ENCODE assay signal across 7 cellular contexts in the genomic region with DNA sequence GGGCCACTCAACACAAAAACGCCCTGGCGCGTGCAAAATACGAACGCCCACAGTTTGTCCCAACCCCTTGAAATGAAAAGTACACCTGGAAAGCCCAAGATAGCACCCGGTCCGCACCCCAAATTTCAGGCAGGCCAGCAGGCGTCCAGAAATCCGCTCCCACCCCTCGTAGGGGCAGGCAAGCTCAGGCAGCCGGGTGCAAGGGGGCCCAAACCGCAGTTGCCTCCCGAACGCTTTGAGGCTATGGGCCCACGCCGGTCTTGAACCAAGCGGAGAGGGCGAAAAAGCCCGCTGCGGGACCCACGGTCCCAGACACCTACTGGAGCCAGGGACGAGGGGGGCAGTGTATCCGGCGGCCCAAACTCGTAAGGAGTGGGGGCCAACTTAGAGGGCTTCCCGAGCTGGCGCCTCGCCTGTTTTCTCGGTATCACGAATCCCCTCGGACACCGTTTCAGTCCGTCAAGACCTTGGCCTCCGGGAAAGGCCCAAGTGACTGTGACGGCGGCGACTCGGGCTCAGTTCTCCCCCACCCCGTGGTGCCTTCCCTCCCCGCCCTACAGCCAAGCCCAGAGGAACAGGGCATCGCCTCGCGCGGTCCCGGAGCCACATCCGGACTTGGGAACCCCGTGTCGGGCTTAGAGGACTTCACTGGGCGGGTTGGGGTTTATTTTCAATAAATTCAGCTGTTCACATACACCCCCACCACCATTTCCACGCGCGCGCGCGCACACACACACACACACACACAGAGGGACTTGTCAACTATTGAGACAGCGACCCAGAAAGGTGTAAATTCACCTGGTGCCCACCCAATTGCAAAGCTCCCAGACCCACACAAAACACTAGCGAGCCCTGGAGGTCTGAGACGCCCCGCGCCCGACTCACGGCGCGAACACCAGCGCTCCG. TPM values are rescaled to one million over a fixed set of nuclear protein-coding genes. Genes with fewer than 3 reads are reported as not detected.
DNase-seq lines count a peak whose midpoint lies in the region; ATAC-seq and TF ChIP-seq lines count a peak whose summit lies in the region.

No MANE protein-coding gene starts in this region.

- no peaks in the 10 kb centered on the region for H3K9me3 ChIP-seq in iPS-18c (ENCODE audit: control insufficient read depth, insufficient read depth, low read length)

- H3K4me1 Mint-ChIP-seq in activated T-helper 17 cell treated with anti-CD3 and anti-CD28 coated beads, Interleukin-2, amount 50 U/mL, for 72 hours: peaks cover 10% of the 10 kb centered on the region
- H3K4me1 Mint-ChIP-seq in stimulated activated memory B cell treated with anti-CD40 and anti-IgM and Interleukin-4, amounts not matched to agents 10 μg/mL and 1 μg/mL and 100 μg/mL, for 72 hours: peaks cover 17% of the 10 kb centered on the region

- ATAC-seq in activated T-helper 17 cell treated with anti-CD3 and anti-CD28 coated beads, Interleukin-2, amount 50 U/mL, for 72 hours (replicated peaks): no peak
- no peak for ATAC-seq in stimulated activated memory B cell treated with anti-CD40 and anti-IgM and Interleukin-4, amounts not matched to agents 10 μg/mL and 1 μg/mL and 100 μg/mL, for 72 hours
- no peak for ATAC-seq in HG03469 (IDR thresholded peaks at IDR 0.05; ENCODE audit: unreplicated experiment)

- H3K9me3 Mint-ChIP-seq in activated T-helper 17 cell treated with anti-CD3 and anti-CD28 coated beads, Interleukin-2, amount 50 U/mL, for 72 hours: peaks cover 8% of the 10 kb centered on the region
- H3K9me3 Mint-ChIP-seq in stimulated activated memory B cell treated with anti-CD40 and anti-IgM and Interleukin-4, amounts not matched to agents 10 μg/mL and 1 μg/mL and 100 μg/mL, for 72 hours: peaks cover 3% of the 10 kb centered on the region

- H3K4me3 Mint-ChIP-seq in activated T-helper 17 cell treated with anti-CD3 and anti-CD28 coated beads, Interleukin-2, amount 50 U/mL, for 72 hours: peak overlapping the region; percentile 9
- H3K4me3 Mint-ChIP-seq in stimulated activated memory B cell treated with anti-CD40 and anti-IgM and Interleukin-4, amounts not matched to agents 10 μg/mL and 1 μg/mL and 100 μg/mL, for 72 hours: peak overlapping the region; percentile 21

- peaks cover 26% of the 10 kb centered on the region for H3K36me3 Mint-ChIP-seq in activated T-helper 17 cell treated with anti-CD3 and anti-CD28 coated beads, Interleukin-2, amount 50 U/mL, for 72 hours (ENCODE audit: low read depth)
- H3K36me3 Mint-ChIP-seq in stimulated activated memory B cell treated with anti-CD40 and anti-IgM and Interleukin-4, amounts not matched to agents 10 μg/mL and 1 μg/mL and 100 μg/mL, for 72 hours: peaks cover 5% of the 10 kb centered on the region

- H3K27me3 Mint-ChIP-seq in activated T-helper 17 cell treated with anti-CD3 and anti-CD28 coated beads, Interleukin-2, amount 50 U/mL, for 72 hours: peaks cover 62% of the 10 kb centered on the region
- peaks cover 91% of the 10 kb centered on the region for H3K27me3 Mint-ChIP-seq in stimulated activated memory B cell treated with anti-CD40 and anti-IgM and Interleukin-4, amounts not matched to agents 10 μg/mL and 1 μg/mL and 100 μg/mL, for 72 hours

- TF ChIP-seq CTCF in HFF-Myc (IDR thresholded peaks at IDR 0.05; ENCODE audit: low read depth, low read length, missing control alignments): no peak

- no peak for DNase-seq in HFF-Myc (ENCODE audit: extremely low read depth, low read depth)
- DNase-seq in HK-2 (ENCODE audit: unreplicated experiment): no peak
- no peak for DNase-seq in activated CD8-positive, alpha-beta memory T cell treated with anti-CD3 and anti-CD28 coated beads, Interleukin-2, amount 50 U/mL, for 4 hours

- H3K27ac Mint-ChIP-seq in activated T-helper 17 cell treated with anti-CD3 and anti-CD28 coated beads, Interleukin-2, amount 50 U/mL, for 72 hours: no peak overlapping the region
- no peak overlapping the region for H3K27ac Mint-ChIP-seq in stimulated activated memory B cell treated with anti-CD40 and anti-IgM and Interleukin-4, amounts not matched to agents 10 μg/mL and 1 μg/mL and 100 μg/mL, for 72 hours

- H3K4me3 ChIP-seq in HFF-Myc (replicated peaks; ENCODE audit: low read depth, low read length) (peak overlapping the region; percentile 40), iPS-18c (ENCODE audit: insufficient read depth, low read depth, low read length) (peak overlapping the region; percentile 64)

RNA-seq across cellular contexts. Expression of a gene that starts 6.2 kb away (rescaled TPM):
- under 1 TPM in 1 of 2 donors, not detected in 1; 0.15 TPM for total RNA-seq in activated T-helper 17 cell treated with anti-CD3 and anti-CD28 coated beads, Interleukin-2, amount 50 U/mL, for 72 hours
